Comparison of ENCODE assay signal across 8 cellular contexts in genomic region chr10:104274762-104275721, GRCh38. TPM values are rescaled to one million over a fixed set of nuclear protein-coding genes. Genes with fewer than 3 reads are reported as not detected.
A peak's percentile ranks its signal among the peaks of the same experiment; 100 is the strongest.
DNase-seq lines count a peak whose midpoint lies in the region; ATAC-seq lines count a peak whose summit lies in the region.

No MANE protein-coding gene starts in this region.

- no peaks in the 10 kb centered on the region for H3K9me3 ChIP-seq in CD4-positive, CD25-positive, alpha-beta regulatory T cell (ENCODE audit: control insufficient read depth in 2 of 2, low read length in 2 of 2)
- no peaks in the 10 kb centered on the region for H3K9me3 ChIP-seq in neuronal stem cell (replicated peaks in 1 of 2; ENCODE audit: control insufficient read depth in 2 of 2, insufficient read depth in 1 of 2, low read depth in 1 of 2, low read length in 2 of 2)

- peaks cover 32% of the 10 kb centered on the region for H3K27me3 Mint-ChIP-seq in CD4-positive, CD25-positive, alpha-beta regulatory T cell
- peaks cover 21% of the 10 kb centered on the region for H3K27me3 Mint-ChIP-seq in activated T-helper 1 cell treated with anti-CD3 and anti-CD28 coated beads, Interleukin-12 subunit alpha, Interleukin-12 subunit beta, Interleukin-2, Interleukin-4 antibody, amounts not matched to agents 30 ng/mL and 10 ng/mL and 1 ng/mL, durations not matched to agents 14 hours and 24 hours and 36 hours (ENCODE audit: insufficient read depth)

- no peak overlapping the region for H4K8ac ChIP-seq in neuronal stem cell (ENCODE audit: low read depth, low read length)

- H3K27me3 ChIP-seq in CD4-positive, CD25-positive, alpha-beta regulatory T cell (ENCODE audit: control insufficient read depth, insufficient read depth, low read length) = peaks cover 8% of the 10 kb centered on the region
- H3K27me3 ChIP-seq in neuronal stem cell (ENCODE audit: control insufficient read depth in 3 of 3, insufficient read depth in 3 of 3, low read depth in 1 of 3, low read length in 3 of 3) = peaks cover 0 to 8% (median 3%) of the 10 kb centered on the region in 3 experiments

- ATAC-seq in CD4-positive, CD25-positive, alpha-beta regulatory T cell (ENCODE audit: low read depth in 2 of 2) = peak; percentile 58 to 76
- peak; percentile 67 for ATAC-seq in GM21528 (IDR thresholded peaks at IDR 0.05; ENCODE audit: low FRiP score, unreplicated experiment)
- no peak for ATAC-seq in GM19455 (IDR thresholded peaks at IDR 0.05; ENCODE audit: unreplicated experiment)
- ATAC-seq in GM19328 (IDR thresholded peaks at IDR 0.05; ENCODE audit: unreplicated experiment) = no peak

- H3K23ac ChIP-seq in neuronal stem cell (ENCODE audit: low read depth, low read length, poor library complexity) = peak overlapping the region; percentile 44

- peak overlapping the region; percentile 34 for H2AK5ac ChIP-seq in neuronal stem cell (ENCODE audit: low read depth, low read length)

- H3K4ac ChIP-seq in neuronal stem cell (ENCODE audit: low read length) = peak overlapping the region; percentile 23

- no peak overlapping the region for H3K9ac ChIP-seq in neuronal stem cell (ENCODE audit: low read depth, low read length, poor library complexity)

- H3K4me3 Mint-ChIP-seq in CD4-positive, CD25-positive, alpha-beta regulatory T cell = peak overlapping the region in 1 of 4 donors; percentile 35
- no peak overlapping the region for H3K4me3 Mint-ChIP-seq in activated T-helper 1 cell treated with anti-CD3 and anti-CD28 coated beads, Interleukin-12 subunit alpha, Interleukin-12 subunit beta, Interleukin-2, Interleukin-4 antibody, amounts not matched to agents 30 ng/mL and 10 ng/mL and 1 ng/mL, durations not matched to agents 14 hours and 24 hours and 36 hours

- no peak overlapping the region for H3K4me3 ChIP-seq in CD4-positive, CD25-positive, alpha-beta regulatory T cell (ENCODE audit: low read depth, low read length)
- peak overlapping the region in 1 of 2 donors; percentile 21 for H3K4me3 ChIP-seq in neuronal stem cell (ENCODE audit: low read length in 2 of 2)

- no CpG with 5 or more reads among the region's 42 CpGs for WGBS in neuronal stem cell (ENCODE audit: extremely low coverage in 2 of 2, insufficient read length in 2 of 2, insufficient replicate concordance in 1 of 2), 2 donors

- H2BK120ac ChIP-seq in neuronal stem cell (ENCODE audit: low read depth, low read length) = peak overlapping the region; percentile 84

- H3K27ac ChIP-seq in CD4-positive, CD25-positive, alpha-beta regulatory T cell (ENCODE audit: insufficient read depth, low read length, poor library complexity, severe bottlenecking) = no peak overlapping the region
- H3K27ac ChIP-seq in neuronal stem cell (replicated peaks; ENCODE audit: low read length) = no peak overlapping the region

- H3K18ac ChIP-seq in neuronal stem cell (ENCODE audit: low read length) = peak overlapping the region; percentile 80

- no peaks in the 10 kb centered on the region for H3K36me3 ChIP-seq in CD4-positive, CD25-positive, alpha-beta regulatory T cell (ENCODE audit: control insufficient read depth, insufficient read depth, low read length)
- H3K36me3 ChIP-seq in neuronal stem cell (replicated peaks in 1 of 2; ENCODE audit: control insufficient read depth in 2 of 2, insufficient read depth in 2 of 2, low read length in 2 of 2) = no peaks in the 10 kb centered on the region

- H3K4me1 ChIP-seq in CD4-positive, CD25-positive, alpha-beta regulatory T cell (ENCODE audit: control insufficient read depth, insufficient read depth, low read length, poor library complexity, severe bottlenecking) = peaks cover 6% of the 10 kb centered on the region
- peaks cover 0 to 2% of the 10 kb centered on the region in 2 donors for H3K4me1 ChIP-seq in neuronal stem cell (ENCODE audit: control insufficient read depth in 2 of 2, insufficient read depth in 1 of 2, low read depth in 1 of 2, low read length in 2 of 2)

- H3K79me1 ChIP-seq in neuronal stem cell (ENCODE audit: low read depth, low read length) = no peaks in the 10 kb centered on the region

- H3K4me2 ChIP-seq in neuronal stem cell (ENCODE audit: insufficient read depth, low read length, poor library complexity, severe bottlenecking) = peak overlapping the region; percentile 65

- H2BK5ac ChIP-seq in neuronal stem cell (ENCODE audit: low read length) = no peak overlapping the region

- H2AFZ ChIP-seq in neuronal stem cell (ENCODE audit: low read length) = peak overlapping the region; percentile 61

- no peak overlapping the region for H2BK15ac ChIP-seq in neuronal stem cell (ENCODE audit: low read length)

- no peaks in the 10 kb centered on the region for H3K9me3 Mint-ChIP-seq in CD4-positive, CD25-positive, alpha-beta regulatory T cell
- H3K9me3 Mint-ChIP-seq in activated T-helper 1 cell treated with anti-CD3 and anti-CD28 coated beads, Interleukin-12 subunit alpha, Interleukin-12 subunit beta, Interleukin-2, Interleukin-4 antibody, amounts not matched to agents 30 ng/mL and 10 ng/mL and 1 ng/mL, durations not matched to agents 14 hours and 24 hours and 36 hours = no peaks in the 10 kb centered on the region

- H3K14ac ChIP-seq in neuronal stem cell (ENCODE audit: low read length) = no peak overlapping the region

- no peak overlapping the region for H4K91ac ChIP-seq in neuronal stem cell (ENCODE audit: low read depth, low read length, poor library complexity)

- peak overlapping the region in 1 of 3 donors; percentile 38 for H3K27ac Mint-ChIP-seq in CD4-positive, CD25-positive, alpha-beta regulatory T cell
- H3K27ac Mint-ChIP-seq in activated T-helper 1 cell treated with anti-CD3 and anti-CD28 coated beads, Interleukin-12 subunit alpha, Interleukin-12 subunit beta, Interleukin-2, Interleukin-4 antibody, amounts not matched to agents 30 ng/mL and 10 ng/mL and 1 ng/mL, durations not matched to agents 14 hours and 24 hours and 36 hours = no peak overlapping the region

- no peak overlapping the region for H2BK12ac ChIP-seq in neuronal stem cell (ENCODE audit: low read length)

- no peaks in the 10 kb centered on the region for H3K36me3 Mint-ChIP-seq in CD4-positive, CD25-positive, alpha-beta regulatory T cell
- no peaks in the 10 kb centered on the region for H3K36me3 Mint-ChIP-seq in activated T-helper 1 cell treated with anti-CD3 and anti-CD28 coated beads, Interleukin-12 subunit alpha, Interleukin-12 subunit beta, Interleukin-2, Interleukin-4 antibody, amounts not matched to agents 30 ng/mL and 10 ng/mL and 1 ng/mL, durations not matched to agents 14 hours and 24 hours and 36 hours (ENCODE audit: low read depth)

- DNase-seq in CD4-positive, CD25-positive, alpha-beta regulatory T cell = peak; percentile 13 to 57 (median 34)
- peak; percentile 3 for DNase-seq in NCI-H2227 treated with DMSO at 0.1 percent for 48 hours (lab: John Stamatoyannopoulos, UW)
- peak; percentile 34 for DNase-seq in activated T-helper 1 cell treated with anti-CD3 and anti-CD28 coated beads, Interleukin-12 subunit alpha, Interleukin-12 subunit beta, Interleukin-2, Interleukin-4 antibody, amounts not matched to agents 30 ng/mL and 10 ng/mL and 1 ng/mL, durations not matched to agents 14 hours and 24 hours and 36 hours (ENCODE audit: low spot score)
- peak; percentile 26 for DNase-seq in fibroblast of gingiva (ENCODE audit: low read depth)
- DNase-seq in neuronal stem cell (ENCODE audit: low spot score) = no peak

- peaks cover 0 to 3% (median 0%) of the 10 kb centered on the region in 4 donors for H3K4me1 Mint-ChIP-seq in CD4-positive, CD25-positive, alpha-beta regulatory T cell
- no peaks in the 10 kb centered on the region for H3K4me1 Mint-ChIP-seq in activated T-helper 1 cell treated with anti-CD3 and anti-CD28 coated beads, Interleukin-12 subunit alpha, Interleukin-12 subunit beta, Interleukin-2, Interleukin-4 antibody, amounts not matched to agents 30 ng/mL and 10 ng/mL and 1 ng/mL, durations not matched to agents 14 hours and 24 hours and 36 hours (ENCODE audit: low read depth)

- intact Hi-C loops in activated T-helper 1 cell treated with anti-CD3 and anti-CD28 coated beads, Interleukin-12 subunit alpha, Interleukin-12 subunit beta, Interleukin-2, Interleukin-4 antibody, amounts not matched to agents 30 ng/mL and 10 ng/mL and 1 ng/mL, durations not matched to agents 14 hours and 24 hours and 36 hours (cut with micrococcal nuclease) = loop anchor here (1.0 kb wide), 1 partner anchor 75 kb away; no protein-coding TSS in a partner anchor

RNA-seq across cellular contexts. Expression of gene GSTO2, which starts 6.1 kb away (rescaled TPM):
- 1.7 TPM for total RNA-seq in CD4-positive, CD25-positive, alpha-beta regulatory T cell
- polyA plus RNA-seq in CD4-positive, CD25-positive, alpha-beta regulatory T cell = 1 to 10 TPM in 2 of 4 donors, under 1 TPM in 2; 0.35 to 3.6 (median 1.1) TPM
- 1.1 and 1.2 TPM in 2 replicates for total RNA-seq in activated T-helper 1 cell treated with anti-CD3 and anti-CD28 coated beads, Interleukin-12 subunit alpha, Interleukin-12 subunit beta, Interleukin-2, Interleukin-4 antibody, amounts not matched to agents 30 ng/mL and 10 ng/mL and 1 ng/mL, durations not matched to agents 14 hours and 24 hours and 36 hours
- 6.1 TPM for polyA plus RNA-seq in neuronal stem cell (2013, experiment 1 of 2)
- 5.6 TPM for polyA plus RNA-seq in neuronal stem cell (2013, experiment 2 of 2)

RNA-seq across cellular contexts. Expression of gene GSTO1, which starts 20.4 kb away (rescaled TPM):
- total RNA-seq in CD4-positive, CD25-positive, alpha-beta regulatory T cell = 39.9 TPM
- 100 to 1,000 TPM; 176 to 199 (median 184) TPM for polyA plus RNA-seq in CD4-positive, CD25-positive, alpha-beta regulatory T cell
- 125 TPM in 2 replicates for total RNA-seq in activated T-helper 1 cell treated with anti-CD3 and anti-CD28 coated beads, Interleukin-12 subunit alpha, Interleukin-12 subunit beta, Interleukin-2, Interleukin-4 antibody, amounts not matched to agents 30 ng/mL and 10 ng/mL and 1 ng/mL, durations not matched to agents 14 hours and 24 hours and 36 hours
- polyA plus RNA-seq in neuronal stem cell (2013, experiment 1 of 2) = 22.2 TPM
- polyA plus RNA-seq in neuronal stem cell (2013, experiment 2 of 2) = 20.9 TPM

RNA-seq across cellular contexts. Expression of gene CFAP43, which starts 42.9 kb away (rescaled TPM):
- not detected for total RNA-seq in CD4-positive, CD25-positive, alpha-beta regulatory T cell
- not detected for polyA plus RNA-seq in CD4-positive, CD25-positive, alpha-beta regulatory T cell
- total RNA-seq in activated T-helper 1 cell treated with anti-CD3 and anti-CD28 coated beads, Interleukin-12 subunit alpha, Interleukin-12 subunit beta, Interleukin-2, Interleukin-4 antibody, amounts not matched to agents 30 ng/mL and 10 ng/mL and 1 ng/mL, durations not matched to agents 14 hours and 24 hours and 36 hours = not detected in 2 replicates
- 2.2 TPM for polyA plus RNA-seq in neuronal stem cell (2013, experiment 1 of 2)
- polyA plus RNA-seq in neuronal stem cell (2013, experiment 2 of 2) = 1.7 TPM

Comparison
In these comparisons a context has a peak if more than half of its experiments do, and no peak if none do; other contexts are left out.
1. ATAC-seq: peak in CD4-positive, CD25-positive, alpha-beta regulatory T cell (2 of 2) and GM21528 (single experiment); none in GM19455 (single experiment) and GM19328 (single experiment).